In the genomic region with DNA sequence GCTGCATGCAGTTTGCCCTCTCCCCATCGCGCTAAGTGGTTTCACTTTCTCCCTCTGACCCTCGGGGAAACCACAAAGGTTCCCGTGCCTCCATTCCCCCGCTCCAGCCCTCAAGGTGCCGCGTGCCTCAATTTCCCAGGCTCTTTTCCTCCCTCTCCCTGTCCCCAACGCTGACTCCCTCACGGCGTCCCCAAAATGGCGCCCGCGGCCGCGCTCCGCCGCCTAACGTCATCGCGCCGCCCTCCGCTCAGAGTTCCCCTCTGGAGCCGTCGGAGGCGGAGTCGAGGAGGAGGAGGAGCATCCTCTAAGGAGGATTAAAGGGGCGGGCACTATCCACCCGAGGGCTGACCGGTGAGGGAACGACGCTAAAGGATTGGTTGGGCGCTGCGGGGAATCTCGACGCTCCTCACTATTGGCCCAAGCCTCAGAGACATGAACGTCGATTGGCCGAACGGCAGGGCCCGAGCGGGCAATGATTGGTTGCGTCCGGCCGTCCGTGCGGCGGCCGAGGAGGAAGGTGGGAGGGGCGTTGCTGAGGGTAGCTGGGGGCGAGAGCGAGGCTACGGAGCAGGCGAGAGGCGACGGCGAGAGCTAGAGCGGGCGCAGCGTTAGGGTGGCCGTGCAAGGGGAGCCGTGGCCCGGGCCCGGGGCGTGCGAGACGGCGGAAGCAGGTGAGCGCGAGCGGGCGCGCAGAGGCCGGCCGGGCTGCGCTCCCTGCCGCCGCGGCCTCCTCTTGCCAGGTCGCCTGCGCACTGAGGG, we compare ENCODE assay signal across 1 cellular context.
A peak's percentile ranks its signal among the peaks of the same experiment; 100 is the strongest.
TF ChIP-seq lines count a peak whose summit lies in the region.

A gene with protein sequence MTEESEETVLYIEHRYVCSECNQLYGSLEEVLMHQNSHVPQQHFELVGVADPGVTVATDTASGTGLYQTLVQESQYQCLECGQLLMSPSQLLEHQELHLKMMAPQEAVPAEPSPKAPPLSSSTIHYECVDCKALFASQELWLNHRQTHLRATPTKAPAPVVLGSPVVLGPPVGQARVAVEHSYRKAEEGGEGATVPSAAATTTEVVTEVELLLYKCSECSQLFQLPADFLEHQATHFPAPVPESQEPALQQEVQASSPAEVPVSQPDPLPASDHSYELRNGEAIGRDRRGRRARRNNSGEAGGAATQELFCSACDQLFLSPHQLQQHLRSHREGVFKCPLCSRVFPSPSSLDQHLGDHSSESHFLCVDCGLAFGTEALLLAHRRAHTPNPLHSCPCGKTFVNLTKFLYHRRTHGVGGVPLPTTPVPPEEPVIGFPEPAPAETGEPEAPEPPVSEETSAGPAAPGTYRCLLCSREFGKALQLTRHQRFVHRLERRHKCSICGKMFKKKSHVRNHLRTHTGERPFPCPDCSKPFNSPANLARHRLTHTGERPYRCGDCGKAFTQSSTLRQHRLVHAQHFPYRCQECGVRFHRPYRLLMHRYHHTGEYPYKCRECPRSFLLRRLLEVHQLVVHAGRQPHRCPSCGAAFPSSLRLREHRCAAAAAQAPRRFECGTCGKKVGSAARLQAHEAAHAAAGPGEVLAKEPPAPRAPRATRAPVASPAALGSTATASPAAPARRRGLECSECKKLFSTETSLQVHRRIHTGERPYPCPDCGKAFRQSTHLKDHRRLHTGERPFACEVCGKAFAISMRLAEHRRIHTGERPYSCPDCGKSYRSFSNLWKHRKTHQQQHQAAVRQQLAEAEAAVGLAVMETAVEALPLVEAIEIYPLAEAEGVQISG (plus strand): TSS at position 551 of the 759 bp plus-strand sequence. CDS start 2,441 bp downstream, outside the sequence.

TF ChIP-seq in H1, 55 proteins besides CTCF, POLR2A, EP300 and RAD21 (continues in another document):
- TF ChIP-seq, protein P1, sequence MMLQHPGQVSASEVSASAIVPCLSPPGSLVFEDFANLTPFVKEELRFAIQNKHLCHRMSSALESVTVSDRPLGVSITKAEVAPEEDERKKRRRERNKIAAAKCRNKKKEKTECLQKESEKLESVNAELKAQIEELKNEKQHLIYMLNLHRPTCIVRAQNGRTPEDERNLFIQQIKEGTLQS (IDR thresholded peaks at IDR 0.05; ENCODE audit: insufficient read depth, low read depth, low read length) = no peak
- TF ChIP-seq RBBP5 (IDR thresholded peaks at IDR 0.05; ENCODE audit: borderline replicate concordance, low read depth, low read length) = no peak
- no peak for TF ChIP-seq CHD1 (IDR thresholded peaks at IDR 0.05; ENCODE audit: low read depth, low read length)
- peak; percentile 86 for TF ChIP-seq POLR2AphosphoS5 (IDR thresholded peaks at IDR 0.05; ENCODE audit: low read depth, low read length)
- TF ChIP-seq EGR1 (IDR thresholded peaks at IDR 0.05; ENCODE audit: borderline replicate concordance, low read depth, low read length) = no peak
- TF ChIP-seq SUZ12 (IDR thresholded peaks at IDR 0.05; ENCODE audit: low read length) = no peak
- TF ChIP-seq, protein P2, sequence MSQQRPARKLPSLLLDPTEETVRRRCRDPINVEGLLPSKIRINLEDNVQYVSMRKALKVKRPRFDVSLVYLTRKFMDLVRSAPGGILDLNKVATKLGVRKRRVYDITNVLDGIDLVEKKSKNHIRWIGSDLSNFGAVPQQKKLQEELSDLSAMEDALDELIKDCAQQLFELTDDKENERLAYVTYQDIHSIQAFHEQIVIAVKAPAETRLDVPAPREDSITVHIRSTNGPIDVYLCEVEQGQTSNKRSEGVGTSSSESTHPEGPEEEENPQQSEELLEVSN (IDR thresholded peaks at IDR 0.05) = peak; percentile 74
- TF ChIP-seq EZH2 (IDR thresholded peaks at IDR 0.05; ENCODE audit: low read depth, low read length, severe bottlenecking) = no peak
- TF ChIP-seq ASH2L (IDR thresholded peaks at IDR 0.05; ENCODE audit: low read length) = no peak
- TF ChIP-seq, protein P3, sequence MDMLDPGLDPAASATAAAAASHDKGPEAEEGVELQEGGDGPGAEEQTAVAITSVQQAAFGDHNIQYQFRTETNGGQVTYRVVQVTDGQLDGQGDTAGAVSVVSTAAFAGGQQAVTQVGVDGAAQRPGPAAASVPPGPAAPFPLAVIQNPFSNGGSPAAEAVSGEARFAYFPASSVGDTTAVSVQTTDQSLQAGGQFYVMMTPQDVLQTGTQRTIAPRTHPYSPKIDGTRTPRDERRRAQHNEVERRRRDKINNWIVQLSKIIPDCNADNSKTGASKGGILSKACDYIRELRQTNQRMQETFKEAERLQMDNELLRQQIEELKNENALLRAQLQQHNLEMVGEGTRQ (IDR thresholded peaks at IDR 0.05; ENCODE audit: low read length) = no peak
- no peak for TF ChIP-seq GTF2F1 (IDR thresholded peaks at IDR 0.05; ENCODE audit: borderline replicate concordance, low read depth, low read length)
- TF ChIP-seq, protein P4, sequence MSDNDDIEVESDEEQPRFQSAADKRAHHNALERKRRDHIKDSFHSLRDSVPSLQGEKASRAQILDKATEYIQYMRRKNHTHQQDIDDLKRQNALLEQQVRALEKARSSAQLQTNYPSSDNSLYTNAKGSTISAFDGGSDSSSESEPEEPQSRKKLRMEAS (IDR thresholded peaks at IDR 0.05) = peak; percentile 91
- 0 out of 2 replicates have a peak, but pooled peaks have one; percentile 20 for TF ChIP-seq JUND (IDR thresholded peaks at IDR 0.05; ENCODE audit: low read length)
- no peak for TF ChIP-seq RFX5 (IDR thresholded peaks at IDR 0.05; ENCODE audit: borderline replicate concordance, low read depth, low read length)
- TF ChIP-seq TAF1 (IDR thresholded peaks at IDR 0.05; ENCODE audit: low read depth, low read length) = peak; percentile 79
- no peak for TF ChIP-seq JUN (IDR thresholded peaks at IDR 0.05; ENCODE audit: low read depth, low read length)
- no peak for TF ChIP-seq CBX5 (IDR thresholded peaks at IDR 0.05; ENCODE audit: low read depth, low read length)
- TF ChIP-seq TBP (IDR thresholded peaks at IDR 0.05; ENCODE audit: low read depth, low read length) = peak; percentile 61; the same call in 1 of the 2 replicates
- no peak for TF ChIP-seq BCL11A (IDR thresholded peaks at IDR 0.05; ENCODE audit: low read depth in 2 of 2, low read length in 2 of 2)
- TF ChIP-seq KDM1A (IDR thresholded peaks at IDR 0.05; ENCODE audit: borderline replicate concordance, low read length) = no peak
- TF ChIP-seq CEBPB (IDR thresholded peaks at IDR 0.05; ENCODE audit: low read depth, low read length) = no peak
- no peak for TF ChIP-seq SRF (IDR thresholded peaks at IDR 0.05; ENCODE audit: low read depth, low read length)
- TF ChIP-seq SP4 (IDR thresholded peaks at IDR 0.05; ENCODE audit: low read length) = 0 out of 2 replicates have a peak, but pooled peaks have one; percentile 44
- TF ChIP-seq NANOG (IDR thresholded peaks at IDR 0.05; ENCODE audit: insufficient read depth, low read depth, low read length, poor library complexity, severe bottlenecking) = no peak
- no peak for TF ChIP-seq SAP30 (IDR thresholded peaks at IDR 0.05; ENCODE audit: insufficient read depth, insufficient replicate concordance, low read length)
- TF ChIP-seq GABPA (IDR thresholded peaks at IDR 0.05; ENCODE audit: borderline replicate concordance, insufficient read depth, low read length) = no peak
- peak; percentile 36 for TF ChIP-seq KDM4A (IDR thresholded peaks at IDR 0.05; ENCODE audit: low read depth, low read length, severe bottlenecking)
- no peak for TF ChIP-seq HDAC2 (IDR thresholded peaks at IDR 0.05; ENCODE audit: borderline replicate concordance in 1 of 2, low read depth in 2 of 2, low read length in 2 of 2)
- TF ChIP-seq POU5F1 (IDR thresholded peaks at IDR 0.05; ENCODE audit: low read depth, low read length) = no peak
- TF ChIP-seq SIRT6 (IDR thresholded peaks at IDR 0.05; ENCODE audit: low read length) = no peak
- TF ChIP-seq YY1 (IDR thresholded peaks at IDR 0.05; ENCODE audit: low read depth, low read length) = peak; percentile 96
- TF ChIP-seq, protein P5, sequence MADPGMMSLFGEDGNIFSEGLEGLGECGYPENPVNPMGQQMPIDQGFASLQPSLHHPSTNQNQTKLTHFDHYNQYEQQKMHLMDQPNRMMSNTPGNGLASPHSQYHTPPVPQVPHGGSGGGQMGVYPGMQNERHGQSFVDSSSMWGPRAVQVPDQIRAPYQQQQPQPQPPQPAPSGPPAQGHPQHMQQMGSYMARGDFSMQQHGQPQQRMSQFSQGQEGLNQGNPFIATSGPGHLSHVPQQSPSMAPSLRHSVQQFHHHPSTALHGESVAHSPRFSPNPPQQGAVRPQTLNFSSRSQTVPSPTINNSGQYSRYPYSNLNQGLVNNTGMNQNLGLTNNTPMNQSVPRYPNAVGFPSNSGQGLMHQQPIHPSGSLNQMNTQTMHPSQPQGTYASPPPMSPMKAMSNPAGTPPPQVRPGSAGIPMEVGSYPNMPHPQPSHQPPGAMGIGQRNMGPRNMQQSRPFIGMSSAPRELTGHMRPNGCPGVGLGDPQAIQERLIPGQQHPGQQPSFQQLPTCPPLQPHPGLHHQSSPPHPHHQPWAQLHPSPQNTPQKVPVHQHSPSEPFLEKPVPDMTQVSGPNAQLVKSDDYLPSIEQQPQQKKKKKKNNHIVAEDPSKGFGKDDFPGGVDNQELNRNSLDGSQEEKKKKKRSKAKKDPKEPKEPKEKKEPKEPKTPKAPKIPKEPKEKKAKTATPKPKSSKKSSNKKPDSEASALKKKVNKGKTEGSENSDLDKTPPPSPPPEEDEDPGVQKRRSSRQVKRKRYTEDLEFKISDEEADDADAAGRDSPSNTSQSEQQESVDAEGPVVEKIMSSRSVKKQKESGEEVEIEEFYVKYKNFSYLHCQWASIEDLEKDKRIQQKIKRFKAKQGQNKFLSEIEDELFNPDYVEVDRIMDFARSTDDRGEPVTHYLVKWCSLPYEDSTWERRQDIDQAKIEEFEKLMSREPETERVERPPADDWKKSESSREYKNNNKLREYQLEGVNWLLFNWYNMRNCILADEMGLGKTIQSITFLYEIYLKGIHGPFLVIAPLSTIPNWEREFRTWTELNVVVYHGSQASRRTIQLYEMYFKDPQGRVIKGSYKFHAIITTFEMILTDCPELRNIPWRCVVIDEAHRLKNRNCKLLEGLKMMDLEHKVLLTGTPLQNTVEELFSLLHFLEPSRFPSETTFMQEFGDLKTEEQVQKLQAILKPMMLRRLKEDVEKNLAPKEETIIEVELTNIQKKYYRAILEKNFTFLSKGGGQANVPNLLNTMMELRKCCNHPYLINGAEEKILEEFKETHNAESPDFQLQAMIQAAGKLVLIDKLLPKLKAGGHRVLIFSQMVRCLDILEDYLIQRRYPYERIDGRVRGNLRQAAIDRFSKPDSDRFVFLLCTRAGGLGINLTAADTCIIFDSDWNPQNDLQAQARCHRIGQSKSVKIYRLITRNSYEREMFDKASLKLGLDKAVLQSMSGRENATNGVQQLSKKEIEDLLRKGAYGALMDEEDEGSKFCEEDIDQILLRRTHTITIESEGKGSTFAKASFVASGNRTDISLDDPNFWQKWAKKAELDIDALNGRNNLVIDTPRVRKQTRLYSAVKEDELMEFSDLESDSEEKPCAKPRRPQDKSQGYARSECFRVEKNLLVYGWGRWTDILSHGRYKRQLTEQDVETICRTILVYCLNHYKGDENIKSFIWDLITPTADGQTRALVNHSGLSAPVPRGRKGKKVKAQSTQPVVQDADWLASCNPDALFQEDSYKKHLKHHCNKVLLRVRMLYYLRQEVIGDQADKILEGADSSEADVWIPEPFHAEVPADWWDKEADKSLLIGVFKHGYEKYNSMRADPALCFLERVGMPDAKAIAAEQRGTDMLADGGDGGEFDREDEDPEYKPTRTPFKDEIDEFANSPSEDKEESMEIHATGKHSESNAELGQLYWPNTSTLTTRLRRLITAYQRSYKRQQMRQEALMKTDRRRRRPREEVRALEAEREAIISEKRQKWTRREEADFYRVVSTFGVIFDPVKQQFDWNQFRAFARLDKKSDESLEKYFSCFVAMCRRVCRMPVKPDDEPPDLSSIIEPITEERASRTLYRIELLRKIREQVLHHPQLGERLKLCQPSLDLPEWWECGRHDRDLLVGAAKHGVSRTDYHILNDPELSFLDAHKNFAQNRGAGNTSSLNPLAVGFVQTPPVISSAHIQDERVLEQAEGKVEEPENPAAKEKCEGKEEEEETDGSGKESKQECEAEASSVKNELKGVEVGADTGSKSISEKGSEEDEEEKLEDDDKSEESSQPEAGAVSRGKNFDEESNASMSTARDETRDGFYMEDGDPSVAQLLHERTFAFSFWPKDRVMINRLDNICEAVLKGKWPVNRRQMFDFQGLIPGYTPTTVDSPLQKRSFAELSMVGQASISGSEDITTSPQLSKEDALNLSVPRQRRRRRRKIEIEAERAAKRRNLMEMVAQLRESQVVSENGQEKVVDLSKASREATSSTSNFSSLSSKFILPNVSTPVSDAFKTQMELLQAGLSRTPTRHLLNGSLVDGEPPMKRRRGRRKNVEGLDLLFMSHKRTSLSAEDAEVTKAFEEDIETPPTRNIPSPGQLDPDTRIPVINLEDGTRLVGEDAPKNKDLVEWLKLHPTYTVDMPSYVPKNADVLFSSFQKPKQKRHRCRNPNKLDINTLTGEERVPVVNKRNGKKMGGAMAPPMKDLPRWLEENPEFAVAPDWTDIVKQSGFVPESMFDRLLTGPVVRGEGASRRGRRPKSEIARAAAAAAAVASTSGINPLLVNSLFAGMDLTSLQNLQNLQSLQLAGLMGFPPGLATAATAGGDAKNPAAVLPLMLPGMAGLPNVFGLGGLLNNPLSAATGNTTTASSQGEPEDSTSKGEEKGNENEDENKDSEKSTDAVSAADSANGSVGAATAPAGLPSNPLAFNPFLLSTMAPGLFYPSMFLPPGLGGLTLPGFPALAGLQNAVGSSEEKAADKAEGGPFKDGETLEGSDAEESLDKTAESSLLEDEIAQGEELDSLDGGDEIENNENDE (IDR thresholded peaks at IDR 0.05; ENCODE audit: insufficient replicate concordance, low read length) = no peak
- TF ChIP-seq TEAD4 (IDR thresholded peaks at IDR 0.05; ENCODE audit: low read depth, low read length) = no peak
- peak; percentile 98 for TF ChIP-seq SP1 (IDR thresholded peaks at IDR 0.05; ENCODE audit: low read depth, low read length)
- no peak for TF ChIP-seq KDM5A (IDR thresholded peaks at IDR 0.05; ENCODE audit: low read length)
- no peak for TF ChIP-seq ZNF274 (IDR thresholded peaks at IDR 0.05; ENCODE audit: borderline replicate concordance, extremely low read depth, low read length)
- TF ChIP-seq RXRA (IDR thresholded peaks at IDR 0.05; ENCODE audit: insufficient read depth, low read depth, low read length) = no peak
- TF ChIP-seq HDAC6 (IDR thresholded peaks at IDR 0.05; ENCODE audit: low read depth, low read length) = no peak
- TF ChIP-seq TAF7 (optimal IDR thresholded peaks at IDR 0.05; ENCODE audit: borderline replicate concordance, low read depth, low read length) = peak; percentile 79
- TF ChIP-seq BRCA1 (IDR thresholded peaks at IDR 0.05; ENCODE audit: low read depth, low read length) = no peak
- no peak for TF ChIP-seq BACH1 (IDR thresholded peaks at IDR 0.05; ENCODE audit: low read length)
- peak; percentile 72; the same call in 1 of the 2 replicates for TF ChIP-seq CREB1 (IDR thresholded peaks at IDR 0.05)
- TF ChIP-seq SP2 (IDR thresholded peaks at IDR 0.05; ENCODE audit: low read length) = peak; percentile 71
- TF ChIP-seq CTBP2 (IDR thresholded peaks at IDR 0.05; ENCODE audit: borderline replicate concordance, insufficient read depth, insufficient read length, low read length) = no peak
- TF ChIP-seq CBX8 (IDR thresholded peaks at IDR 0.05; ENCODE audit: borderline replicate concordance, low read depth, low read length) = no peak
- no peak for TF ChIP-seq FOSL1 (IDR thresholded peaks at IDR 0.05; ENCODE audit: insufficient read depth, low read depth, low read length)
- TF ChIP-seq SIN3A (conservative IDR thresholded peaks at IDR 0.05 in 1 of 2, IDR thresholded peaks at IDR 0.05 in 1 of 2; ENCODE audit: low read depth in 1 of 2, low read length in 2 of 2) = peak in 1 of 2 experiments; percentile 68; a peak in 1 of 4 replicates
- no peak for TF ChIP-seq RNF2 (IDR thresholded peaks at IDR 0.05; ENCODE audit: borderline replicate concordance, low read depth, low read length, missing control alignments, poor library complexity, severe bottlenecking)
